ENCODE assay signal across 22 cellular contexts in the genomic region with DNA sequence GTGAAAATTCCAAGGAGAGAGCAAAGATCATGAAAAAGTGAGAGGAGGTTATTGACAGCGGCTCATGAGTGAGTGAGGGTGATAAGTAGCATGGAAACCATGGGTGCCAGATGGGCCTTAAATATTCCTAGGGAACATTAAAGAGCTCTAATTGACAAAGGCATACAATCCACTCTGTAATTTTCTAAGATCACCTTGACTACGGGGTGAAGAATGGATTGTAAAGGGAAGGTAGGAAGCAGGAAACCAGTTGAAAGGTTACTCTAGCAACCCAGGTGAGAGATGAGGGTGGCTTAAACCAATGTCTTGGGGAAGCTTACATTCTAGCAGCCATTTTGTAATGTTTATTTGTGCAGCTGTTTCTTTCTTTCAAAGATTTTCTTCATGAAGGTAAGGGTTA.
"Had no signal": no experiment of that assay in that cellular context is flagged by ENCODE, and none has a peak within 500 bp of the region (broad histone marks: within the 10 kb centered on the region; RNA-seq: fewer than 3 reads in every experiment).

No MANE protein-coding gene starts in this region.

- H3K9me3 ChIP-seq: adrenal gland, right lobe of liver, suprapubic skin had no signal

- ATAC-seq: activated CD8-positive, alpha-beta T cell treated with anti-CD3 and anti-CD28 coated beads, Interleukin-2, amount 10 ng/mL, durations not matched to agents 7 days and 5 days; heart right ventricle; left colon; right lobe of liver; stimulated activated memory B cell treated with anti-CD40 and anti-IgM and Interleukin-4, amounts not matched to agents 10 μg/mL and 1 μg/mL and 100 μg/mL, for 72 hours had no signal

- H3K4me3 ChIP-seq: adrenal gland, heart right ventricle, right lobe of liver, skin epidermis, stomach, suprapubic skin, tibial nerve had no signal

- H3K4me1 ChIP-seq: adrenal gland, parathyroid adenoma, right lobe of liver, stomach, suprapubic skin, tibial nerve had no signal

- H3K27ac ChIP-seq: adrenal gland, heart right ventricle, parathyroid adenoma, right lobe of liver, skin epidermis, stomach, suprapubic skin, tibial nerve had no signal

- H3K27me3 ChIP-seq: adrenal gland, heart right ventricle, right lobe of liver, stomach, suprapubic skin, tibial nerve had no signal

- DNase-seq: activated CD4-positive, alpha-beta T cell treated with anti-CD3 and anti-CD28 coated beads for 1 hour; activated CD4-positive, alpha-beta T cell treated with anti-CD3 and anti-CD28 coated beads, Interleukin-2, amount 50 U/mL, for 1 hour; activated CD8-positive, alpha-beta T cell treated with anti-CD3 and anti-CD28 coated beads, Interleukin-2, amount 10 ng/mL, durations not matched to agents 7 days and 5 days; activated gamma-delta T cell treated with Interleukin-2 at 50 U/mL for 16 hours; adrenal gland; central memory CD4-positive, alpha-beta T cell; effector CD8-positive, alpha-beta T cell; erythroblast; foreskin fibroblast; heart right ventricle; left colon; mesenchymal stem cell; naive B cell; nucleus accumbens; right lobe of liver; stimulated activated CD4-positive, alpha-beta T cell treated with anti-CD3 and anti-CD28 coated beads, Interleukin-2, amount 100 ng/mL, for 24 hours; stomach had no signal

- H3K36me3 ChIP-seq: adrenal gland, right lobe of liver had no signal
